Comparison of ENCODE assay signal across 35 cellular contexts in genomic region chr11:40285520-40285919, GRCh38.
"Had no signal": no experiment of that assay in that cellular context is flagged by ENCODE, and none has a peak within 500 bp of the region (broad histone marks: within the 10 kb centered on the region; RNA-seq: fewer than 3 reads in every experiment).

No MANE protein-coding gene starts in this region.

- ATAC-seq: activated CD8-positive, alpha-beta memory T cell treated with anti-CD3 and anti-CD28 coated beads, Interleukin-2, amount 10 ng/mL, durations not matched to agents 7 days and 5 days had no signal

- DNase-seq: activated CD4-positive, alpha-beta memory T cell treated with anti-CD3 and anti-CD28 coated beads, Interleukin-2, amount 10 ng/mL, durations not matched to agents 7 days and 5 days; activated CD4-positive, alpha-beta T cell treated with anti-CD3 and anti-CD28 coated beads for 1 hour; activated CD4-positive, alpha-beta T cell treated with anti-CD3 and anti-CD28 coated beads for 48 hours; activated CD4-positive, CD25-positive, alpha-beta regulatory T cell; activated CD8-positive, alpha-beta memory T cell treated with anti-CD3 and anti-CD28 coated beads for 24 hours; activated CD8-positive, alpha-beta memory T cell treated with anti-CD3 and anti-CD28 coated beads, Interleukin-2, amount 10 ng/mL, durations not matched to agents 7 days and 5 days; activated CD8-positive, alpha-beta memory T cell treated with anti-CD3 and anti-CD28 coated beads, Interleukin-2, amount 50 U/mL, for 48 hours; activated effector memory CD4-positive, alpha-beta T cell treated with Interleukin-2 at 50 U/mL for 16 hours; activated naive CD4-positive, alpha-beta T cell; activated naive CD4-positive, alpha-beta T cell treated with anti-CD3 and anti-CD28 coated beads, Interleukin-2, amount 50 U/mL, for 16 hours; activated naive CD8-positive, alpha-beta T cell treated with anti-CD3 and anti-CD28 coated beads for 36 hours; activated T-cell treated with anti-CD3 and anti-CD28 coated beads, Interleukin-2, amount 50 U/mL, for 48 hours; amniotic stem cell; Kasumi-1; KBM-7; MG63; NCI-H1048; NCI-H1105 treated with DMSO at 0.1 percent for 48 hours; NCI-H1436; NCI-H1694; NCI-H1930; NCI-H2081 treated with DMSO at 0.1 percent for 48 hours; NCI-H345; NCI-H526 treated with DMSO at 0.1 percent for 48 hours; NCI-H774; NK-92 treated with Interleukin-12 subunit alpha and Interleukin-12 subunit beta, amount 100 ng/mL, for 24 hours; PC-9; Right ventricle myocardium superior; SW 1271; T-helper 1 cell; T-helper 2 cell; T-helper 9 cell had no signal

- H3K4me3 ChIP-seq: ascending aorta, cardiac muscle cell, MG63, PC-9 had no signal

- H3K4me2 ChIP-seq: PC-9 had no signal

- H3K27ac ChIP-seq: ascending aorta, cardiac muscle cell, PC-9, VCaP had no signal

- H3K36me3 ChIP-seq: ascending aorta, cardiac muscle cell, MG63 had no signal

- H3K4me1 ChIP-seq: ascending aorta had no signal

- H3K27me3 ChIP-seq: ascending aorta, MG63 had no signal

- H3K9me3 ChIP-seq: ascending aorta, MG63 had no signal

- H2AFZ ChIP-seq: PC-9 had no signal
